Comparison of ENCODE assay signal across 1 cellular context in genomic region chr7:11540271-11540761, GRCh38.
TF ChIP-seq lines count a peak whose summit lies in the region.

No MANE protein-coding gene starts in this region.

TF ChIP-seq in SK-N-SH, 30 proteins besides CTCF, POLR2A, EP300 and RAD21 (continued from another document):
- TF ChIP-seq NRF1 (IDR thresholded peaks at IDR 0.05; ENCODE audit: low read depth, low read length) (no peak), EZH2phosphoT487 (IDR thresholded peaks at IDR 0.05; ENCODE audit: borderline replicate concordance, low read depth) (no peak), FOXJ3 (CRISPR knock-in tag; IDR thresholded peaks at IDR 0.05) (peak; percentile 89)
TF ChIP-seq in SK-N-SH: peak in this region for 6.
